ENCODE assay signal across 23 cellular contexts in the genomic region with DNA sequence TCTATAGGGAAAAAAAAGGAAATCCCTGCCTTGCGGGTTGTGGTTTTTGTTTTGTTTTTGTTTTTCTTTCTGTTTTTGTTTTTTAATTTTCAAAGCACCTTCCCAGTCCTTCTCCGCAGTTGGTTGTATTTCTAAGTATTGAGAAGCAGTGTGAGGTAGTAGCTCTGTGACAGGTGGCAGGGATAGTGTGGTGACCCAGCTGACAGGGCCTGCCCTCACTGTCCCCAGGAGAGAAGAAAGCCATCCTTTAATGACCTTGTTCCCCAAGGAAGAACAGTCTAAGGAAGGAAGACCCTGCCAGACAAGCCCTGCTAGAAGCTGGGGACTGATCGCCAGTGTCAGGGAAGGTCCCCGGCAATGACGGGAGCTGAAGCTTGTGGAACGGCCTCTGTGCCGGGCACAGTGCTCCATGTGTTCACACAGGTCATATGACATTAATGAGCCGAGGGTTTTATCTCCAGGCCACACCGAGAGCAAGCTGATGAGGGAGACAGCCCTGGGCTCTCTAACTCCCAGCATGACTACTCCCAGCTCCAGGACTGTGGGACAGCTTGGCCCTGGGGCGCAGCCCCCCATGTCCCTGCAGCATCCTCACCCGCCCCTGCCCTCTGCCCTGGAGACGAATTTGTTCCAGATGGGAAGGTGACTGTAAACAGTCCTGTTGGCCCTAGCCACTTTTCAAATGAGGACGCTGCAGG.
DNase-seq lines count a peak whose midpoint lies in the region; ATAC-seq and TF ChIP-seq lines count a peak whose summit lies in the region.
"Had no signal": no experiment of that assay in that cellular context is flagged by ENCODE, and none has a peak within 500 bp of the region (broad histone marks: within the 10 kb centered on the region; RNA-seq: fewer than 3 reads in every experiment).

No MANE protein-coding gene starts in this region.

- no peak overlapping the region for H2AK5ac ChIP-seq in mesenchymal stem cell (ENCODE audit: low read length, severe bottlenecking)

- ATAC-seq in left lung, result peak; percentile 15
- peak; percentile 62 for ATAC-seq in sciatic nerve
- ATAC-seq: activated T-cell treated with anti-CD3 and anti-CD28 coated beads, Interleukin-2, amount 50 U/mL, for 72 hours; left colon; stimulated activated naive CD8-positive, alpha-beta T cell treated with anti-CD3 and anti-CD28 coated beads, Interleukin-15, amount 100 ng/mL, for 72 hours had no signal

- H3K14ac ChIP-seq in mesenchymal stem cell (ENCODE audit: low read length in 2 of 2), result no peak overlapping the region

- no peak overlapping the region for H3K9ac ChIP-seq in BLaER1 treated with 17β-estradiol and CSF1 and Interleukin-3, amounts not matched to agents 10 nM and 100 nM
- H3K9ac ChIP-seq in mesenchymal stem cell (ENCODE audit: low read length), result no peak overlapping the region

- peaks cover 0 to 4% (median 0%) of the 10 kb centered on the region in 11 experiments; a peak in 1 of 22 replicates for H3K9me3 ChIP-seq in BLaER1 treated with 17β-estradiol and CSF1 and Interleukin-3, amounts not matched to agents 10 nM and 100 nM (replicated peaks in 1 of 11)
- no peaks in the 10 kb centered on the region for H3K9me3 ChIP-seq in left lung
- no peaks in the 10 kb centered on the region for H3K9me3 ChIP-seq in mesenchymal stem cell (ENCODE audit: control insufficient read depth, low read length)
- H3K9me3 ChIP-seq: BE2C, transverse colon had no signal

- TF ChIP-seq CTCF in fibroblast of villous mesenchyme (IDR thresholded peaks at IDR 0.05; ENCODE audit: insufficient read depth, low read depth, low read length) (no peak), left lung (IDR thresholded peaks at IDR 0.05) (no peak), foreskin fibroblast (IDR thresholded peaks at IDR 0.05; ENCODE audit: low read depth, low read length) (no peak)

- no peak overlapping the region for H4K91ac ChIP-seq in mesenchymal stem cell (ENCODE audit: low read length)

- no peak overlapping the region for H2BK12ac ChIP-seq in mesenchymal stem cell (ENCODE audit: low read length in 2 of 2)

- peaks cover 0 to 6% (median 0%) of the 10 kb centered on the region in 11 experiments; a peak in 1 of 22 replicates for H3K27me3 ChIP-seq in BLaER1 treated with 17β-estradiol and CSF1 and Interleukin-3, amounts not matched to agents 10 nM and 100 nM
- H3K27me3 ChIP-seq in left lung (no peaks in the 10 kb centered on the region), mesenchymal stem cell (ENCODE audit: control insufficient read depth in 1 of 2, insufficient read depth in 1 of 2, low read length in 2 of 2) (peaks cover 9 to 27% of the 10 kb centered on the region in 2 experiments)
- H3K27me3 ChIP-seq: BE2C, transverse colon had no signal

- H3K79me1 ChIP-seq in mesenchymal stem cell (replicated peaks; ENCODE audit: low read length, poor library complexity, severe bottlenecking), result no peaks in the 10 kb centered on the region

- H2AFZ ChIP-seq in mesenchymal stem cell (ENCODE audit: low read depth, low read length), result no peak overlapping the region

- H3K23ac ChIP-seq in mesenchymal stem cell (ENCODE audit: low read length in 2 of 2), result no peak overlapping the region

- DNase-seq in fibroblast of villous mesenchyme (ENCODE audit: low read depth), result peak; percentile 12
- no peak for DNase-seq in left lung
- DNase-seq in sciatic nerve (ENCODE audit: low spot score), result no peak
- DNase-seq in foreskin fibroblast, result no peak
- no peak for DNase-seq in NCI-H82 (lab: John Stamatoyannopoulos, UW)
- no peak for DNase-seq in stimulated activated CD4-positive, alpha-beta T cell treated with anti-CD3 and anti-CD28 coated beads, Interleukin-2, amount 100 ng/mL, for 48 hours
- no peak for DNase-seq in mesenchymal stem cell
- DNase-seq: activated CD4-positive, alpha-beta T cell treated with anti-CD3 and anti-CD28 coated beads, Interleukin-2, amount 50 U/mL, for 1 hour; activated naive CD4-positive, alpha-beta T cell; activated T-cell treated with anti-CD3 and anti-CD28 coated beads, Interleukin-2, amount 50 U/mL, for 72 hours; BE2C; GOT3; HFFc6; left colon; NCI-H1436; NCI-H446; OCI-M1; posterior cingulate gyrus; stimulated activated naive CD8-positive, alpha-beta T cell treated with anti-CD3 and anti-CD28 coated beads, Interleukin-15, amount 100 ng/mL, for 72 hours; T-helper 9 cell; transverse colon; WERI-Rb-1 had no signal

- no peak overlapping the region for H2BK5ac ChIP-seq in mesenchymal stem cell (ENCODE audit: low read depth, low read length, poor library complexity, severe bottlenecking)

- H3K18ac ChIP-seq in mesenchymal stem cell (ENCODE audit: low read depth in 1 of 2, low read length in 2 of 2), result no peak overlapping the region

- H3K4me3 ChIP-seq in BLaER1 treated with 17β-estradiol and CSF1 and Interleukin-3, amounts not matched to agents 10 nM and 100 nM, result no peak overlapping the region
- H3K4me3 ChIP-seq in fibroblast of villous mesenchyme (ENCODE audit: low read depth, low read length), result no peak overlapping the region
- H3K4me3 ChIP-seq in left lung, result no peak overlapping the region
- no peak overlapping the region for H3K4me3 ChIP-seq in foreskin fibroblast (ENCODE audit: low read depth in 1 of 2, low read length in 2 of 2)
- no peak overlapping the region for H3K4me3 ChIP-seq in mesenchymal stem cell (ENCODE audit: insufficient read depth in 1 of 2, low read depth in 1 of 2, low read length in 2 of 2)
- H3K4me3 ChIP-seq: transverse colon had no signal

- no peak overlapping the region for H3K27ac ChIP-seq in BLaER1 treated with 17β-estradiol and CSF1 and Interleukin-3, amounts not matched to agents 10 nM and 100 nM
- H3K27ac ChIP-seq in left lung, result no peak overlapping the region
- no peak overlapping the region for H3K27ac ChIP-seq in mesenchymal stem cell (ENCODE audit: low read length, poor library complexity, severe bottlenecking)
- H3K27ac ChIP-seq: transverse colon, WERI-Rb-1 had no signal

- H3K4me1 ChIP-seq in BLaER1 treated with 17β-estradiol and CSF1 and Interleukin-3, amounts not matched to agents 10 nM and 100 nM, result peaks cover 26 to 53% (median 31%) of the 10 kb centered on the region in 10 experiments
- H3K4me1 ChIP-seq in left lung, result no peaks in the 10 kb centered on the region
- no peaks in the 10 kb centered on the region for H3K4me1 ChIP-seq in mesenchymal stem cell (ENCODE audit: control insufficient read depth, insufficient read depth, low read depth, low read length)
- H3K4me1 ChIP-seq: BE2C had no signal

- no peaks in the 10 kb centered on the region for H3K36me3 ChIP-seq in BLaER1 treated with 17β-estradiol and CSF1 and Interleukin-3, amounts not matched to agents 10 nM and 100 nM
- H3K36me3 ChIP-seq in left lung, result no peaks in the 10 kb centered on the region
- H3K36me3 ChIP-seq in mesenchymal stem cell (ENCODE audit: control insufficient read depth in 1 of 2, insufficient read depth in 2 of 2, low read depth in 1 of 2, low read length in 2 of 2), result no peaks in the 10 kb centered on the region
- H3K36me3 ChIP-seq: BE2C, transverse colon, WERI-Rb-1 had no signal

- no peak overlapping the region for H3K4ac ChIP-seq in mesenchymal stem cell (ENCODE audit: low read depth in 1 of 2, low read length in 2 of 2)

- peak overlapping the region; percentile 57 to 91 (median 83) for H3K4me2 ChIP-seq in BLaER1 treated with 17β-estradiol and CSF1 and Interleukin-3, amounts not matched to agents 10 nM and 100 nM
- no peak overlapping the region for H3K4me2 ChIP-seq in mesenchymal stem cell (ENCODE audit: low read length, poor library complexity, severe bottlenecking)

- peaks cover 0 to 13% (median 0%) of the 10 kb centered on the region in 11 experiments; a peak in 5 of 22 replicates for H4K20me1 ChIP-seq in BLaER1 treated with 17β-estradiol and CSF1 and Interleukin-3, amounts not matched to agents 10 nM and 100 nM

- no peak overlapping the region for H2BK15ac ChIP-seq in mesenchymal stem cell (ENCODE audit: low read depth, poor library complexity, severe bottlenecking)

- H4K8ac ChIP-seq in mesenchymal stem cell (ENCODE audit: low read length), result no peak overlapping the region

- H2BK120ac ChIP-seq in mesenchymal stem cell (ENCODE audit: low read depth, low read length), result no peak overlapping the region

- 82% methylated on average over 13 of the region's 13 CpGs for WGBS in mesenchymal stem cell

- intact Hi-C loops in left lung (cut with DNase I), result no loop called here
- intact Hi-C loops in sciatic nerve (cut with DNase I), result no loop called here
